Comparison of ENCODE assay signal across 1 cellular context in genomic region chr13:113535381-113535781, GRCh38.
TF ChIP-seq lines count a peak whose summit lies in the region.

No MANE protein-coding gene starts in this region.

TF ChIP-seq in WTC11, 78 proteins besides CTCF, POLR2A, EP300 and RAD21 (continued from another document):
- TF ChIP-seq CBFB (CRISPR knock-in tag; IDR thresholded peaks at IDR 0.05; ENCODE audit: low read depth) (no peak), E2F5 (CRISPR knock-in tag; IDR thresholded peaks at IDR 0.05) (no peak), MAX (CRISPR knock-in tag; IDR thresholded peaks at IDR 0.05) (no peak), ZBTB21 (CRISPR knock-in tag; IDR thresholded peaks at IDR 0.05; ENCODE audit: borderline replicate concordance) (no peak), TCF7 (CRISPR knock-in tag; IDR thresholded peaks at IDR 0.05; ENCODE audit: low read depth) (no peak), ESRRA (CRISPR knock-in tag; IDR thresholded peaks at IDR 0.05; ENCODE audit: borderline replicate concordance) (no peak), CDX4 (CRISPR knock-in tag; IDR thresholded peaks at IDR 0.05; ENCODE audit: borderline replicate concordance) (no peak)
TF ChIP-seq in WTC11: peak in this region for 0.
